In the genomic region with DNA sequence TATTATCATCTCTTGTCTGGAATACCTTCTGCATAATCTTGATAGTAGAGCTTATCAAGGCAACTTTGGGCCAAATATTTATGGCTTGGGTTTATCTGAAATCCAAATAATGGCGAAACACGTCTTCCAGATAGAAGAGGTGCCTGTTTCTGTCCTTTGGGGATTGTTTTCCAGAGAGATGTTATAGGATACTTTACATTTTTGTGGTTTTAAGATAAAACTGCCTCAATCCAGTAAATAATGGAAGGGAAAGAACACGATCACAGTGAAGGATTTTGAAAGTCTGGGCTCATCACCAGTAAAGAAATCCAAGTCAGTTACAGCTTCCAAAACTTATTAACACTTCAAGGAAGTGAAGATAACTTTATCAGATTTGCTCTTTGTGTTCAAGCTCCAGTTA, we compare ENCODE assay signal across 17 cellular contexts. TPM values are rescaled to one million over a fixed set of nuclear protein-coding genes. Genes with fewer than 3 reads are reported as not detected.
A peak's percentile ranks its signal among the peaks of the same experiment; 100 is the strongest.
DNase-seq lines count a peak whose midpoint lies in the region; ATAC-seq and TF ChIP-seq lines count a peak whose summit lies in the region.
"Had no signal": no experiment of that assay in that cellular context is flagged by ENCODE, and none has a peak within 500 bp of the region (broad histone marks: within the 10 kb centered on the region; RNA-seq: fewer than 3 reads in every experiment).

No MANE protein-coding gene starts in this region.

- peak overlapping the region; percentile 59 for H3K27ac ChIP-seq in osteoblast (ENCODE audit: low read depth, low read length)
- H3K27ac ChIP-seq: thoracic aorta had no signal

- ATAC-seq in HG03460 (IDR thresholded peaks at IDR 0.05; ENCODE audit: unreplicated experiment) (no peak), GM21717 (IDR thresholded peaks at IDR 0.05; ENCODE audit: unreplicated experiment) (no peak)

- H3K4me1 ChIP-seq in osteoblast (ENCODE audit: insufficient read depth, low read length), result peaks cover 36% of the 10 kb centered on the region

- TF ChIP-seq CTCF in cardiac fibroblast (IDR thresholded peaks at IDR 0.05; ENCODE audit: low read depth, low read length), result no peak
- no peak for TF ChIP-seq CTCF in osteoblast (IDR thresholded peaks at IDR 0.05; ENCODE audit: extremely low read depth, low read depth, low read length)

- H3K27me3 ChIP-seq in osteoblast (ENCODE audit: insufficient read depth, low read length), result no peaks in the 10 kb centered on the region

- no peaks in the 10 kb centered on the region for H3K79me2 ChIP-seq in osteoblast (ENCODE audit: insufficient read depth, low read length)

- no peaks in the 10 kb centered on the region for H3K36me3 ChIP-seq in osteoblast (ENCODE audit: insufficient read depth, low read length)
- H3K36me3 ChIP-seq: thoracic aorta had no signal

- peak overlapping the region; percentile 49 for H3K4me2 ChIP-seq in osteoblast (ENCODE audit: insufficient read depth, low read length)

- no peak overlapping the region for H3K4me3 ChIP-seq in cardiac fibroblast (replicated peaks in 1 of 2; ENCODE audit: low read depth in 2 of 2, low read length in 2 of 2)
- H3K4me3 ChIP-seq in osteoblast (ENCODE audit: insufficient read depth, low read length), result no peak overlapping the region
- H3K4me3 ChIP-seq: thoracic aorta had no signal

- H2AFZ ChIP-seq in osteoblast (ENCODE audit: low read length), result no peak overlapping the region

- no peaks in the 10 kb centered on the region for H3K9me3 ChIP-seq in osteoblast (ENCODE audit: low read depth, low read length)
- H3K9me3 ChIP-seq: thoracic aorta had no signal

- DNase-seq in COLO829 (ENCODE audit: low spot score) (peak; percentile 31), LHCN-M2 (ENCODE audit: low read depth) (peak; percentile 49), cardiac fibroblast (ENCODE audit: low read depth in 2 of 2) (peak; percentile 50 to 84), osteoblast (ENCODE audit: insufficient read length, low spot score, missing footprints) (no peak), NCI-H2029 (lab: John Stamatoyannopoulos, UW) (no peak), medulla oblongata (ENCODE audit: extremely low spot score) (no peak)
- DNase-seq: activated CD4-positive, alpha-beta T cell treated with anti-CD3 and anti-CD28 coated beads for 48 hours; anterior cingulate cortex; C1 segment of cervical spinal cord; effector CD4-positive, alpha-beta T cell; NCI-H1417 treated with DMSO at 0.1 percent for 48 hours; NCI-H524 had no signal

- H4K20me1 ChIP-seq in osteoblast (ENCODE audit: insufficient read depth, low read length), result no peaks in the 10 kb centered on the region

RNA-seq across cellular contexts. Expression of gene DNAH2, which starts 30.0 kb away (rescaled TPM):
- total RNA-seq in LHCN-M2 (2014; rRNA removed) (not detected in 2 replicates), osteoblast (under 0.01 and 0.88 TPM in 2 replicates)
- not detected for polyA plus RNA-seq in LHCN-M2 (2012)
- total RNA-seq: activated T-helper 1 cell treated with anti-CD3 and anti-CD28 coated beads, Interleukin-12 subunit alpha, Interleukin-12 subunit beta, Interleukin-2, Interleukin-4 antibody, amounts not matched to agents 30 ng/mL and 10 ng/mL and 1 ng/mL, durations not matched to agents 14 hours and 24 hours and 36 hours; T-helper 2 cell treated with Interferon-gamma antibody and Interleukin-4, amounts not matched to agents 100 ng/mL and 5 ng/mL, for 36 hours had no signal

RNA-seq across cellular contexts. Expression of gene EFNB3, which starts 42.6 kb away (rescaled TPM):
- total RNA-seq in LHCN-M2 (2014; rRNA removed) (0.75 and 0.90 TPM in 2 replicates), osteoblast (1.8 and 2.7 TPM in 2 replicates)
- 1.1 TPM for polyA plus RNA-seq in LHCN-M2 (2012)
- total RNA-seq: T-helper 2 cell treated with Interferon-gamma antibody and Interleukin-4, amounts not matched to agents 100 ng/mL and 5 ng/mL, for 36 hours; thoracic aorta had no signal

RNA-seq across cellular contexts. Expression of gene WRAP53, which starts 59.3 kb away (rescaled TPM):
- total RNA-seq in LHCN-M2 (2014; rRNA removed) (18.2 and 20.0 TPM in 2 replicates), osteoblast (3.5 and 4.3 TPM in 2 replicates)
- polyA plus RNA-seq in LHCN-M2 (2012), result 13.2 TPM

Comparison
In these comparisons a context has a peak if more than half of its experiments do, and no peak if none do; other contexts are left out.
1. DNase-seq: peak in COLO829 (single experiment), LHCN-M2 (single experiment) and cardiac fibroblast (2 of 2); none in osteoblast (single experiment), NCI-H2029 (single experiment) and medulla oblongata (single experiment).